Comparison of ENCODE assay signal across 27 cellular contexts in the genomic region with DNA sequence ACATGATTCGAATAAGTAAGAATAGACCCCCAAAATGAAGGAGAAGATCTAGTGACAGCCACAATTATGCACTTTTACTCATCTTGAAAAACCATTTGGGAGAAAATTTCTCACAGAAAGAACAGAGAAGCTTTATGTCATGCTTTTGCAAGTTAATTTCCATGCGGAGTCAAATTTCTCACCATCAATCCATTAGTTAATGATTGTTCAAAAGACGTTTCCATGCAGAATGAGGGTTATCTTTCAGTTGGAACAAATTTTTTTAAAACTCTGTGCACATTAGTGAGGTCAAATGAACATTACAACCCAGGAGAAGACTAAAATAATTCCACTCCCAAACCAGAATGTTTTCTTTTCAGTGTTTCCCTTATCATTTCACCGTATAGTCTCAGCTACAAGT.
"Had no signal": no experiment of that assay in that cellular context is flagged by ENCODE, and none has a peak within 500 bp of the region (broad histone marks: within the 10 kb centered on the region; RNA-seq: fewer than 3 reads in every experiment).

No MANE protein-coding gene starts in this region.

- H3K9me3 Mint-ChIP-seq: activated CD4-positive, alpha-beta memory T cell treated with anti-CD3 and anti-CD28 coated beads, Interleukin-2, amount 10 ng/mL, durations not matched to agents 7 days and 5 days; activated CD4-positive, alpha-beta T cell treated with anti-CD3 and anti-CD28 coated beads, Interleukin-2, amount 10 ng/mL, durations not matched to agents 7 days and 5 days; activated naive CD4-positive, alpha-beta T cell treated with anti-CD3 and anti-CD28 coated beads, Interleukin-2, amount 50 U/mL, for 24 hours; activated naive CD8-positive, alpha-beta T cell treated with anti-CD3 and anti-CD28 coated beads, Interleukin-2, amount 50 U/mL, for 24 hours; activated T-cell treated with anti-CD3 and anti-CD28 coated beads, Interleukin-2, amount 50 U/mL, for 24 hours; activated T-helper 17 cell treated with anti-CD3 and anti-CD28 coated beads, Interleukin-2, amount 50 U/mL, for 72 hours; dendritic cell treated with granulocyte-macrophage colony-stimulating factor and Interleukin-4, amounts not matched to agents 40 ng/mL and 50 ng/mL, for 4 days; WTC11 had no signal

- ATAC-seq: activated naive CD8-positive, alpha-beta T cell treated with anti-CD3 and anti-CD28 coated beads, Interleukin-2, amount 50 U/mL, for 24 hours; activated T-helper 17 cell treated with anti-CD3 and anti-CD28 coated beads, Interleukin-2, amount 50 U/mL, for 72 hours; left ventricle myocardium superior; psoas muscle; right cardiac atrium; T-helper 17 cell; WTC11 had no signal

- H3K4me1 ChIP-seq: breast epithelium, pancreas, psoas muscle, transverse colon had no signal

- H3K4me3 Mint-ChIP-seq: activated CD4-positive, alpha-beta memory T cell treated with anti-CD3 and anti-CD28 coated beads, Interleukin-2, amount 10 ng/mL, durations not matched to agents 7 days and 5 days; activated CD4-positive, alpha-beta T cell treated with anti-CD3 and anti-CD28 coated beads, Interleukin-2, amount 10 ng/mL, durations not matched to agents 7 days and 5 days; activated naive CD4-positive, alpha-beta T cell treated with anti-CD3 and anti-CD28 coated beads, Interleukin-2, amount 50 U/mL, for 24 hours; activated naive CD8-positive, alpha-beta T cell treated with anti-CD3 and anti-CD28 coated beads, Interleukin-2, amount 50 U/mL, for 24 hours; activated T-cell treated with anti-CD3 and anti-CD28 coated beads, Interleukin-2, amount 50 U/mL, for 24 hours; activated T-helper 17 cell treated with anti-CD3 and anti-CD28 coated beads, Interleukin-2, amount 50 U/mL, for 72 hours; dendritic cell treated with granulocyte-macrophage colony-stimulating factor and Interleukin-4, amounts not matched to agents 40 ng/mL and 50 ng/mL, for 4 days; T-helper 17 cell; WTC11 had no signal

- H3K27ac Mint-ChIP-seq: activated CD4-positive, alpha-beta memory T cell treated with anti-CD3 and anti-CD28 coated beads, Interleukin-2, amount 10 ng/mL, durations not matched to agents 7 days and 5 days; activated CD4-positive, alpha-beta T cell treated with anti-CD3 and anti-CD28 coated beads, Interleukin-2, amount 10 ng/mL, durations not matched to agents 7 days and 5 days; activated naive CD4-positive, alpha-beta T cell treated with anti-CD3 and anti-CD28 coated beads, Interleukin-2, amount 50 U/mL, for 24 hours; activated naive CD8-positive, alpha-beta T cell treated with anti-CD3 and anti-CD28 coated beads, Interleukin-2, amount 50 U/mL, for 24 hours; activated T-cell treated with anti-CD3 and anti-CD28 coated beads, Interleukin-2, amount 50 U/mL, for 24 hours; activated T-helper 17 cell treated with anti-CD3 and anti-CD28 coated beads, Interleukin-2, amount 50 U/mL, for 72 hours; dendritic cell treated with granulocyte-macrophage colony-stimulating factor and Interleukin-4, amounts not matched to agents 40 ng/mL and 50 ng/mL, for 4 days; T-helper 17 cell; WTC11 had no signal

- H3K27ac ChIP-seq: breast epithelium, epithelial cell of prostate, pancreas, psoas muscle, spleen, transverse colon had no signal

- H3K36me3 Mint-ChIP-seq: WTC11 had no signal

- H3K4me3 ChIP-seq: breast epithelium, psoas muscle, spleen, transverse colon had no signal

- FAIRE-seq: endometrium, frontal cortex, pancreas, urothelium cell line had no signal

- H3K36me3 ChIP-seq: breast epithelium, pancreas, spleen, transverse colon had no signal

- H3K27me3 ChIP-seq: pancreas, spleen, transverse colon had no signal

- DNase-seq: activated CD4-positive, alpha-beta memory T cell treated with anti-CD3 and anti-CD28 coated beads, Interleukin-2, amount 10 ng/mL, durations not matched to agents 7 days and 5 days; activated CD4-positive, alpha-beta T cell treated with anti-CD3 and anti-CD28 coated beads for 1 hour; activated CD4-positive, alpha-beta T cell treated with anti-CD3 and anti-CD28 coated beads, Interleukin-2, amount 10 ng/mL, durations not matched to agents 7 days and 5 days; activated CD8-positive, alpha-beta memory T cell treated with anti-CD3 and anti-CD28 coated beads, Interleukin-2, amount 50 U/mL, for 48 hours; activated naive CD8-positive, alpha-beta T cell treated with anti-CD3 and anti-CD28 coated beads, Interleukin-2, amount 50 U/mL, for 24 hours; activated T-cell treated with anti-CD3 and anti-CD28 coated beads, Interleukin-2, amount 50 U/mL, for 24 hours; amygdala; central memory CD4-positive, alpha-beta T cell; glutamatergic neuron; left ventricle myocardium superior; pancreas; psoas muscle; right cardiac atrium; spleen; stimulated activated naive CD4-positive, alpha-beta T cell treated with Interleukin-2 at 50 U/mL for 16 hours; SW 1271; T-helper 17 cell; transverse colon had no signal

- H3K27me3 Mint-ChIP-seq: activated CD4-positive, alpha-beta memory T cell treated with anti-CD3 and anti-CD28 coated beads, Interleukin-2, amount 10 ng/mL, durations not matched to agents 7 days and 5 days; activated CD4-positive, alpha-beta T cell treated with anti-CD3 and anti-CD28 coated beads, Interleukin-2, amount 10 ng/mL, durations not matched to agents 7 days and 5 days; activated naive CD4-positive, alpha-beta T cell treated with anti-CD3 and anti-CD28 coated beads, Interleukin-2, amount 50 U/mL, for 24 hours; activated T-cell treated with anti-CD3 and anti-CD28 coated beads, Interleukin-2, amount 50 U/mL, for 24 hours; activated T-helper 17 cell treated with anti-CD3 and anti-CD28 coated beads, Interleukin-2, amount 50 U/mL, for 72 hours; dendritic cell treated with granulocyte-macrophage colony-stimulating factor and Interleukin-4, amounts not matched to agents 40 ng/mL and 50 ng/mL, for 4 days; T-helper 17 cell had no signal

- H3K9me3 ChIP-seq: breast epithelium, pancreas, psoas muscle, spleen, transverse colon had no signal
